In genomic region chrX:47643926-47644325, GRCh38 we compare ENCODE assay signal across 10 cellular contexts. TPM values are rescaled to one million over a fixed set of nuclear protein-coding genes. Genes with fewer than 3 reads are reported as not detected.
DNase-seq lines count a peak whose midpoint lies in the region; ATAC-seq and TF ChIP-seq lines count a peak whose summit lies in the region.
"Had no signal": no experiment of that assay in that cellular context is flagged by ENCODE, and none has a peak within 500 bp of the region (broad histone marks: within the 10 kb centered on the region; RNA-seq: fewer than 3 reads in every experiment).

No MANE protein-coding gene starts in this region.

- peak overlapping the region; percentile 80 for H3K27ac Mint-ChIP-seq in activated naive CD4-positive, alpha-beta T cell treated with anti-CD3 and anti-CD28 coated beads, Interleukin-2, amount 50 U/mL, for 24 hours
- H3K27ac Mint-ChIP-seq in activated naive CD4-positive, alpha-beta T cell treated with anti-CD3 and anti-CD28 coated beads, Interleukin-2, amount 10 ng/mL, durations not matched to agents 7 days and 5 days, result no peak overlapping the region

- no peaks in the 10 kb centered on the region for H3K9me3 Mint-ChIP-seq in activated naive CD4-positive, alpha-beta T cell treated with anti-CD3 and anti-CD28 coated beads, Interleukin-2, amount 50 U/mL, for 24 hours
- H3K9me3 Mint-ChIP-seq in activated naive CD4-positive, alpha-beta T cell treated with anti-CD3 and anti-CD28 coated beads, Interleukin-2, amount 10 ng/mL, durations not matched to agents 7 days and 5 days, result no peaks in the 10 kb centered on the region

- peaks cover 21% of the 10 kb centered on the region for H3K36me3 Mint-ChIP-seq in activated naive CD4-positive, alpha-beta T cell treated with anti-CD3 and anti-CD28 coated beads, Interleukin-2, amount 50 U/mL, for 24 hours
- peaks cover 59% of the 10 kb centered on the region for H3K36me3 Mint-ChIP-seq in activated naive CD4-positive, alpha-beta T cell treated with anti-CD3 and anti-CD28 coated beads, Interleukin-2, amount 10 ng/mL, durations not matched to agents 7 days and 5 days

- intact Hi-C loops in heart left ventricle (cut with DNase I) (loop anchor here in 7 of 10 donors (5.0 to 10.0 kb wide), 6 partner anchors 59 to 449 kb away; partner anchors contain the start of genes ARAF (in 5 of the 7), UBA1 (in 2 of the 7) and TIMP1 (in 1 of the 7)), transverse colon (cut with DNase I; ENCODE audit: low total_unique reads) (no loop called here)

- WGBS in heart left ventricle, 4 donors, result 11 to 31% (median 21%) methylated on average over 2 of the region's 2 CpGs
- WGBS in transverse colon (ENCODE audit: low coverage in 1 of 2), 2 donors, result 42% methylated on average over 2 of the region's 2 CpGs; no CpG with 5 or more reads in 1 of the 2 donors

- peaks cover 0 to 11% (median 4%) of the 10 kb centered on the region in 12 donors for H3K4me1 ChIP-seq in heart left ventricle
- peaks cover 0 to 6% (median 2%) of the 10 kb centered on the region in 4 donors for H3K4me1 ChIP-seq in transverse colon

- no peak overlapping the region for H3K4me3 Mint-ChIP-seq in activated naive CD4-positive, alpha-beta T cell treated with anti-CD3 and anti-CD28 coated beads, Interleukin-2, amount 50 U/mL, for 24 hours
- no peak overlapping the region for H3K4me3 Mint-ChIP-seq in activated naive CD4-positive, alpha-beta T cell treated with anti-CD3 and anti-CD28 coated beads, Interleukin-2, amount 10 ng/mL, durations not matched to agents 7 days and 5 days

- 0 out of 2 replicates have a peak overlapping the region, but pooled peaks have one; percentile 16 for H3K27ac ChIP-seq in VCaP
- H3K27ac ChIP-seq in heart left ventricle, result peak overlapping the region in 4 of 12 donors; percentile 10 to 52 (median 30)
- no peak overlapping the region for H3K27ac ChIP-seq in transverse colon
- H3K27ac ChIP-seq: epithelial cell of prostate had no signal

- ATAC-seq in heart left ventricle, result peak; percentile 19 to 84 (median 48)
- ATAC-seq in HG02840 (IDR thresholded peaks at IDR 0.05; ENCODE audit: low FRiP score, unreplicated experiment), result no peak

- H3K27me3 ChIP-seq in heart left ventricle (peaks cover 0 to 4% (median 0%) of the 10 kb centered on the region in 9 donors), transverse colon (no peaks in the 10 kb centered on the region)

- TF ChIP-seq CTCF in VCaP (conservative IDR thresholded peaks at IDR 0.05), result peak; percentile 53
- peak in 10 of 12 donors; percentile 10 to 49 (median 32) for TF ChIP-seq CTCF in heart left ventricle (IDR thresholded peaks at IDR 0.05)
- peak in 3 of 5 experiments; percentile 8 to 23 (median 13) for TF ChIP-seq CTCF in transverse colon (IDR thresholded peaks at IDR 0.05)

- no peak for TF ChIP-seq EP300 in transverse colon (IDR thresholded peaks at IDR 0.05; ENCODE audit: low read depth)

- peaks cover 50% of the 10 kb centered on the region for H3K4me1 Mint-ChIP-seq in activated naive CD4-positive, alpha-beta T cell treated with anti-CD3 and anti-CD28 coated beads, Interleukin-2, amount 50 U/mL, for 24 hours
- peaks cover 54% of the 10 kb centered on the region for H3K4me1 Mint-ChIP-seq in activated naive CD4-positive, alpha-beta T cell treated with anti-CD3 and anti-CD28 coated beads, Interleukin-2, amount 10 ng/mL, durations not matched to agents 7 days and 5 days

- H3K36me3 ChIP-seq in heart left ventricle (peaks cover 0 to 24% (median 19%) of the 10 kb centered on the region in 9 donors), transverse colon (peaks cover 0 to 11% (median 0%) of the 10 kb centered on the region in 4 donors)

- DNase-seq in activated naive CD4-positive, alpha-beta T cell treated with anti-CD3 and anti-CD28 coated beads, Interleukin-2, amount 10 ng/mL, durations not matched to agents 7 days and 5 days, result no peak
- DNase-seq in heart left ventricle (no peak), transverse colon (no peak), GOT3 (lab: John Stamatoyannopoulos, UW) (no peak)
- DNase-seq in stimulated activated CD4-positive, alpha-beta T cell treated with anti-CD3 and anti-CD28 coated beads, Interleukin-1b, Interleukin-23, amount 100 ng/mL, for 48 hours, result no peak
- DNase-seq: COR-L47 had no signal

- H3K9me3 ChIP-seq in heart left ventricle (peaks cover 0 to 8% (median 0%) of the 10 kb centered on the region in 12 donors), transverse colon (no peaks in the 10 kb centered on the region)

- CTCF ChIA-PET in activated naive CD4-positive, alpha-beta T cell treated with anti-CD3 and anti-CD28 coated beads, Interleukin-2, amount 10 ng/mL, durations not matched to agents 7 days and 5 days (lab: Charles Lee), result interaction anchor here (0.6 to 1.6 kb wide), 3 partner anchors 79 to 327 kb away, joined by 3 to 4 read pairs (median 3); no protein-coding TSS in a partner anchor

- in situ Hi-C loops in transverse colon (cut with MboI; ENCODE audit: low pct_ligation_motif_present in 1 of 4, low pct_unique_long_range_greater_than_20kb in 1 of 4, low sequenced_read_pairs in 3 of 4), result loop anchor here in 1 of 4 donors (10.0 kb wide), 1 partner anchor 79 kb away; the partner anchor contains the start of gene ARAF

- no peaks in the 10 kb centered on the region for H3K27me3 Mint-ChIP-seq in activated naive CD4-positive, alpha-beta T cell treated with anti-CD3 and anti-CD28 coated beads, Interleukin-2, amount 50 U/mL, for 24 hours
- H3K27me3 Mint-ChIP-seq in activated naive CD4-positive, alpha-beta T cell treated with anti-CD3 and anti-CD28 coated beads, Interleukin-2, amount 10 ng/mL, durations not matched to agents 7 days and 5 days, result no peaks in the 10 kb centered on the region

- TF ChIP-seq POLR2A in heart left ventricle (IDR thresholded peaks at IDR 0.05) (no peak), transverse colon (IDR thresholded peaks at IDR 0.05) (no peak)

- H3K4me3 ChIP-seq in heart left ventricle (no peak overlapping the region), transverse colon (no peak overlapping the region)

RNA-seq across cellular contexts. Expression of gene ELK1, which starts 6.4 kb away (rescaled TPM):
- 10 to 100 TPM; 23.7 to 35.3 (median 29.7) TPM for total RNA-seq in heart left ventricle
- 10 to 100 TPM in 1 of 2 donors, 1 to 10 TPM in 1; 9.9 to 67.2 TPM for polyA plus RNA-seq in heart left ventricle
- 10 to 100 TPM; 11.6 to 27.5 (median 18.6) TPM for total RNA-seq in transverse colon

RNA-seq across cellular contexts. Expression of gene CFP, which starts 14.2 kb away (rescaled TPM):
- total RNA-seq in heart left ventricle (10 to 100 TPM in 2 of 9 donors, 1 to 10 TPM in 6, under 1 TPM in 1; 0.98 to 24.7 (median 1.9) TPM), transverse colon (1 to 10 TPM in 3 of 4 donors, under 1 TPM in 1; 0.60 to 10.0 (median 3.0) TPM)
- 1 to 10 TPM; 1.2 to 1.6 TPM for polyA plus RNA-seq in heart left ventricle

RNA-seq across cellular contexts. Expression of gene UXT, which starts 15.1 kb away (rescaled TPM):
- 100 to 1,000 TPM in 3 of 9 donors, 10 to 100 TPM in 6; 74.4 to 132 (median 96.5) TPM for total RNA-seq in heart left ventricle
- 100 to 1,000 TPM; 113 to 193 TPM for polyA plus RNA-seq in heart left ventricle
- 100 to 1,000 TPM in 2 of 4 donors, 10 to 100 TPM in 2; 21.3 to 122 (median 91.9) TPM for total RNA-seq in transverse colon

RNA-seq across cellular contexts. Expression of gene SYN1, which starts 24.3 kb away (rescaled TPM):
- 10 to 100 TPM in 5 of 9 donors, 1 to 10 TPM in 4; 7.1 to 20.5 (median 11.2) TPM for total RNA-seq in heart left ventricle
- 10 to 100 TPM; 11.3 to 20.5 TPM for polyA plus RNA-seq in heart left ventricle
- total RNA-seq in transverse colon, result under 1 TPM; 0.16 to 0.41 (median 0.39) TPM
